Comparison of ENCODE assay signal across 8 cellular contexts in the genomic region with DNA sequence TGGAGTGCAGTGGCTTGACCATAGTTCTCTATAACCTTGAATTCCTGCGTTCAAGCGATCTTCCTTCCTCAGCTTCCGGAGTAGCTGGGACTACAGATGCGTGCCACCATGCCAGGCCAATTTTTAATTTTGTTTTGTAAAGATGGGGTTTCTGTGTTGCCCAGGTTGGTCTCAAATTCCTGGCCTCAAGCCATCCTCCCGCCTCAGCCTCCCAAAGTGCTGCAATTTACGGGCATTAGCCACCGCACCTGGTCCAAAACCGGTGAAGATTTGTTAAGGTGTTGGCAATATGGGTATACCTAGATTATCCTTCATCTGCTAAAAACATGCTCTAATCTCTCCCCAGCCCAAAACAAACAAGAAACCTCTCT. TPM values are rescaled to one million over a fixed set of nuclear protein-coding genes. Genes with fewer than 3 reads are reported as not detected.
DNase-seq lines count a peak whose midpoint lies in the region; ATAC-seq and TF ChIP-seq lines count a peak whose summit lies in the region.

No MANE protein-coding gene starts in this region.

- H3K4me1 ChIP-seq in KMS-11 (ENCODE audit: low read depth, poor library complexity, severe bottlenecking) (peaks cover 38% of the 10 kb centered on the region), endocrine pancreas (ENCODE audit: control insufficient read depth, insufficient read depth, low read length) (peaks cover 5% of the 10 kb centered on the region)

- H3K9me3 ChIP-seq in endocrine pancreas (ENCODE audit: control insufficient read depth, low read length) = no peaks in the 10 kb centered on the region
- no peaks in the 10 kb centered on the region for H3K9me3 ChIP-seq in neural cell (ENCODE audit: low read length)
- H3K9me3 ChIP-seq in T-helper 17 cell (ENCODE audit: control insufficient read depth, low read length, poor library complexity, severe bottlenecking) = no peaks in the 10 kb centered on the region

- POLR2A ChIA-PET in AG04449 (lab: Yijun Ruan, JAX) = interaction anchor here (0.8 to 1.5 kb wide), 4 partner anchors 16 to 30 kb away, joined by 4 to 7 read pairs (median 4); no protein-coding TSS in a partner anchor

- H3K36me3 Mint-ChIP-seq in T-helper 17 cell (ENCODE audit: low read depth) = peaks cover 2% of the 10 kb centered on the region

- H3K4me2 ChIP-seq in KMS-11 (peak overlapping the region; percentile 64), neural cell (ENCODE audit: low read length) (peak overlapping the region; percentile 69)

- no peak for TF ChIP-seq RAD21 in neural cell (conservative IDR thresholded peaks at IDR 0.05)

- DNase-seq in AG04449 (ENCODE audit: low read depth, low spot score) (no peak), T-helper 17 cell (no peak), omental fat pad (ENCODE audit: low spot score) (no peak), AG20443 (ENCODE audit: low spot score) (no peak)
- no peak for DNase-seq in stimulated activated CD4-positive, alpha-beta T cell treated with anti-CD3 and anti-CD28 coated beads, Interleukin-4, amount 100 ng/mL, for 4 hours

- H3K27me3 ChIP-seq in KMS-11 (ENCODE audit: insufficient read depth, low read depth) (no peaks in the 10 kb centered on the region), endocrine pancreas (ENCODE audit: control insufficient read depth, insufficient read depth, low read length) (no peaks in the 10 kb centered on the region), neural cell (ENCODE audit: insufficient read depth, low read depth, low read length) (no peaks in the 10 kb centered on the region)

- TF ChIP-seq EP300 in neural cell (conservative IDR thresholded peaks at IDR 0.05; ENCODE audit: poor library complexity, severe bottlenecking) = no peak

- H3K27ac ChIP-seq in KMS-11 (peak overlapping the region; percentile 83), neural cell (ENCODE audit: low read length) (peak overlapping the region; percentile 88)

- peaks cover 9% of the 10 kb centered on the region for H3K4me1 Mint-ChIP-seq in T-helper 17 cell

- no peaks in the 10 kb centered on the region for H4K20me1 ChIP-seq in KMS-11 (ENCODE audit: insufficient read depth)
- H4K20me1 ChIP-seq in neural cell (ENCODE audit: insufficient read depth) = no peaks in the 10 kb centered on the region

- no peak for ATAC-seq in T-helper 17 cell
- no peak for ATAC-seq in omental fat pad (ENCODE audit: low FRiP score)

- peaks cover 32% of the 10 kb centered on the region for H3K79me2 ChIP-seq in KMS-11 (ENCODE audit: insufficient read depth, low read depth)
- peaks cover 28% of the 10 kb centered on the region for H3K79me2 ChIP-seq in neural cell (replicated peaks; ENCODE audit: insufficient read depth, low read length)

- no peak for TF ChIP-seq CTCF in AG04449 (IDR thresholded peaks at IDR 0.05; ENCODE audit: insufficient read depth, low read length, missing control alignments)
- no peak for TF ChIP-seq CTCF in KMS-11 (conservative IDR thresholded peaks at IDR 0.05; ENCODE audit: low read depth, low read length)
- no peak for TF ChIP-seq CTCF in neural cell (IDR thresholded peaks at IDR 0.05; ENCODE audit: poor library complexity, severe bottlenecking)
- TF ChIP-seq CTCF in omental fat pad (IDR thresholded peaks at IDR 0.05) = no peak

- H3K9ac ChIP-seq in KMS-11 = peak overlapping the region; percentile 79
- H3K9ac ChIP-seq in endocrine pancreas (ENCODE audit: control insufficient read depth, insufficient read depth, low read length) = no peak overlapping the region
- H3K9ac ChIP-seq in neural cell (ENCODE audit: low read length) = peak overlapping the region; percentile 77

- no peaks in the 10 kb centered on the region for H3F3A ChIP-seq in neural cell (ENCODE audit: insufficient read depth, low read length, poor library complexity, severe bottlenecking)

- H3K4me3 Mint-ChIP-seq in T-helper 17 cell = no peak overlapping the region

- H3K36me3 ChIP-seq in KMS-11 (ENCODE audit: insufficient read depth) (no peaks in the 10 kb centered on the region), endocrine pancreas (ENCODE audit: control insufficient read depth, insufficient read depth, low read length) (no peaks in the 10 kb centered on the region), neural cell (ENCODE audit: insufficient read depth, low read length) (no peaks in the 10 kb centered on the region)

- H3K27me3 Mint-ChIP-seq in T-helper 17 cell = no peaks in the 10 kb centered on the region

- CTCF ChIA-PET in AG04449 (lab: Yijun Ruan, JAX) = interaction anchor here (1.2 kb wide), 2 partner anchors 38 to 63 kb away, joined by 3 read pairs; no protein-coding TSS in a partner anchor

- H3K9me2 ChIP-seq in neural cell (ENCODE audit: insufficient read depth, low read length) = no peaks in the 10 kb centered on the region

- H3K4me3 ChIP-seq in AG04449 (ENCODE audit: low read depth, low read length) = peak overlapping the region; percentile 88
- H3K4me3 ChIP-seq in KMS-11 (IDR thresholded peaks at IDR 0.05; ENCODE audit: insufficient read depth, low read depth, low read length) = peak overlapping the region; percentile 88
- H3K4me3 ChIP-seq in endocrine pancreas (ENCODE audit: control insufficient read depth, insufficient read depth, low read length) = peak overlapping the region; percentile 64
- H3K4me3 ChIP-seq in neural cell (ENCODE audit: low read length) = peak overlapping the region; percentile 90

- H2AFZ ChIP-seq in KMS-11 (ENCODE audit: low read depth) (peak overlapping the region; percentile 68; the same call in 1 of the 2 replicates), neural cell (ENCODE audit: low read depth, low read length) (peak overlapping the region; percentile 61)

- H3K27ac Mint-ChIP-seq in T-helper 17 cell = no peak overlapping the region

TF ChIP-seq in neural cell, 6 proteins besides CTCF, POLR2A, EP300 and RAD21:
- TF ChIP-seq TAF1 (IDR thresholded peaks at IDR 0.05; ENCODE audit: low read depth) = no peak
- no peak for TF ChIP-seq REST (IDR thresholded peaks at IDR 0.05; ENCODE audit: borderline replicate concordance)

RNA-seq across cellular contexts. Expression of gene EIF2AK3, which starts 1.3 kb away (rescaled TPM):
- polyA plus RNA-seq in neural cell = 21.0 and 23.2 TPM in 2 replicates
- 44.0 and 45.5 TPM in 2 replicates for polyA minus RNA-seq in neural cell
- total RNA-seq in T-helper 17 cell (10 to 100 TPM; 34.9 to 38.3 TPM), omental fat pad (10 to 100 TPM; 15.9 to 41.6 (median 21.5) TPM)
